In the genomic region with DNA sequence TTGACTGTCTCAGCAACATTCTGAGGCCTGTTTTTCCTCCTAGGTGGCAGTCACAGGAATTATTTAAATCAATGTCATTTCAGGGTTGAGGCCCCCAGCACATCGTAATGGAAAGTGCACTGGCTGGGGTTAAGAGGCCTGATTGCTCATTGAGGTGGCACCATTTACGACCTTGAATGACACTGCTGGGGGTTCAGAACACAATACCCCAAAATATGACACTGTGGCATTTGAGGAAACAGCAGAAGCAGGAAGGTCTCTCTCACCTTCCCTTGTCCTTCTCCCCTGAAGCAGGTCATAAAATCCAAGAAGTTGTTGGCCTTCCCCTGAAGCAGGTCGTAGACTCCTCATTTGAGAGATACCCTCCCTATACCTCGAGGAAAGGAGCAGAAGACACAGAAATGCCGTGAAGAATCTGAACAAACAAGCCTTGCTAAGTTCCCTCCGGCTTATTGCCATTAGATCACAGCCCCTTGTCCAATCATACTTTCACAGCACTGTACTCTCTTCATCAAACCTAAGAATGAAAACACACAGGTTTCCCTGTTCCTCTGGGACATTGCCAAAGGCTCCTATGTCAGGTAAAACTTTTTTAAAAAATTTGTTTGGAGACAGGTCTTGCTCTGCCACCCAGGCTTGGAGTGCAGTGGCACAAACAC, we compare ENCODE assay signal across 17 cellular contexts.
DNase-seq lines count a peak whose midpoint lies in the region; ATAC-seq, FAIRE-seq and TF ChIP-seq lines count a peak whose summit lies in the region.
"Had no signal": no experiment of that assay in that cellular context is flagged by ENCODE, and none has a peak within 500 bp of the region (broad histone marks: within the 10 kb centered on the region; RNA-seq: fewer than 3 reads in every experiment).

No MANE protein-coding gene starts in this region.

- ATAC-seq in activated T-cell treated with anti-CD3 and anti-CD28 coated beads, Interleukin-2, amount 50 U/mL, for 72 hours (replicated peaks in 1 of 2), result no peak
- no peak for ATAC-seq in central memory CD8-positive, alpha-beta T cell (replicated peaks; ENCODE audit: extremely low read depth, poor library complexity, severe bottlenecking)
- ATAC-seq in stimulated activated naive B cell treated with anti-CD40 and anti-IgM and Interleukin-4, amounts not matched to agents 10 μg/mL and 1 μg/mL and 100 μg/mL, for 72 hours (replicated peaks), result no peak
- no peak for ATAC-seq in GM18858 (IDR thresholded peaks at IDR 0.05; ENCODE audit: unreplicated experiment)
- ATAC-seq: gastroesophageal sphincter had no signal

- DNase-seq in activated T-cell treated with anti-CD3 and anti-CD28 coated beads, Interleukin-2, amount 50 U/mL, for 72 hours, result peak in 1 of 2 donors; percentile 29
- DNase-seq in activated T-cell treated with anti-CD3 and anti-CD28 coated beads, Interleukin-2, amount 50 U/mL, for 1 hour, result no peak
- DNase-seq in GM19239 (ENCODE audit: insufficient read length, low spot score) (no peak), posterior cingulate gyrus (no peak), HFFc6 (no peak)
- no peak for DNase-seq in central memory CD8-positive, alpha-beta T cell (ENCODE audit: low spot score in 2 of 2)
- no peak for DNase-seq in stimulated activated naive B cell treated with anti-CD40 and anti-IgM and Interleukin-4, amounts not matched to agents 10 μg/mL and 1 μg/mL and 100 μg/mL, for 72 hours
- DNase-seq: activated CD4-positive, alpha-beta T cell treated with anti-CD3 and anti-CD28 coated beads, Interleukin-2, amount 50 U/mL, for 4 hours; brain microvascular endothelial cell; Calu3; GDM1; MV-4-11; stimulated activated CD4-positive, alpha-beta T cell treated with anti-CD3 and anti-CD28 coated beads, Interleukin-12 subunit alpha, Interleukin-12 subunit beta, amount 100 ng/mL, for 4 hours; stomach had no signal

- H3K4me1 Mint-ChIP-seq in activated T-cell treated with anti-CD3 and anti-CD28 coated beads, Interleukin-2, amount 50 U/mL, for 72 hours (ENCODE audit: low read depth), result peaks cover 61% of the 10 kb centered on the region
- peaks cover 71% of the 10 kb centered on the region for H3K4me1 Mint-ChIP-seq in central memory CD8-positive, alpha-beta T cell
- peaks cover 45 to 73% of the 10 kb centered on the region in 2 donors for H3K4me1 Mint-ChIP-seq in stimulated activated naive B cell treated with anti-CD40 and anti-IgM and Interleukin-4, amounts not matched to agents 10 μg/mL and 1 μg/mL and 100 μg/mL, for 72 hours
- peaks cover 37% of the 10 kb centered on the region for H3K4me1 Mint-ChIP-seq in HFFc6 (ENCODE audit: low read depth)

- H3K36me3 Mint-ChIP-seq in activated T-cell treated with anti-CD3 and anti-CD28 coated beads, Interleukin-2, amount 50 U/mL, for 72 hours (ENCODE audit: insufficient read depth in 2 of 2), result no peaks in the 10 kb centered on the region
- H3K36me3 Mint-ChIP-seq in central memory CD8-positive, alpha-beta T cell (ENCODE audit: insufficient read depth), result peaks cover 9% of the 10 kb centered on the region
- H3K36me3 Mint-ChIP-seq in stimulated activated naive B cell treated with anti-CD40 and anti-IgM and Interleukin-4, amounts not matched to agents 10 μg/mL and 1 μg/mL and 100 μg/mL, for 72 hours, result peaks cover 6 to 10% of the 10 kb centered on the region in 2 donors
- no peaks in the 10 kb centered on the region for H3K36me3 Mint-ChIP-seq in HFFc6 (ENCODE audit: low read depth)

- intact Hi-C loops in posterior cingulate gyrus (cut with DNase I), result no loop called here

- no peak for TF ChIP-seq CTCF in HFFc6 (IDR thresholded peaks at IDR 0.05)

- H3K9me3 Mint-ChIP-seq in activated T-cell treated with anti-CD3 and anti-CD28 coated beads, Interleukin-2, amount 50 U/mL, for 72 hours, result no peaks in the 10 kb centered on the region
- no peaks in the 10 kb centered on the region for H3K9me3 Mint-ChIP-seq in central memory CD8-positive, alpha-beta T cell
- H3K9me3 Mint-ChIP-seq in stimulated activated naive B cell treated with anti-CD40 and anti-IgM and Interleukin-4, amounts not matched to agents 10 μg/mL and 1 μg/mL and 100 μg/mL, for 72 hours, result peaks cover 0 to 4% of the 10 kb centered on the region in 2 donors
- H3K9me3 Mint-ChIP-seq in HFFc6, result no peaks in the 10 kb centered on the region
- H3K9me3 Mint-ChIP-seq: dendritic cell treated with granulocyte-macrophage colony-stimulating factor and Interleukin-4, amounts not matched to agents 40 ng/mL and 50 ng/mL, for 4 days had no signal

- no peaks in the 10 kb centered on the region for H3K27me3 Mint-ChIP-seq in activated T-cell treated with anti-CD3 and anti-CD28 coated beads, Interleukin-2, amount 50 U/mL, for 72 hours (ENCODE audit: low read depth)
- no peaks in the 10 kb centered on the region for H3K27me3 Mint-ChIP-seq in central memory CD8-positive, alpha-beta T cell
- H3K27me3 Mint-ChIP-seq in stimulated activated naive B cell treated with anti-CD40 and anti-IgM and Interleukin-4, amounts not matched to agents 10 μg/mL and 1 μg/mL and 100 μg/mL, for 72 hours, result no peaks in the 10 kb centered on the region
- H3K27me3 Mint-ChIP-seq in HFFc6 (ENCODE audit: insufficient read depth), result peaks cover 43% of the 10 kb centered on the region

- FAIRE-seq in GM19239 (lab: Jason Lieb, UNC), result peak; percentile 76

- no peak overlapping the region for H3K27ac Mint-ChIP-seq in activated T-cell treated with anti-CD3 and anti-CD28 coated beads, Interleukin-2, amount 50 U/mL, for 72 hours
- H3K27ac Mint-ChIP-seq in central memory CD8-positive, alpha-beta T cell (ENCODE audit: low read depth), result peak overlapping the region; percentile 88
- H3K27ac Mint-ChIP-seq in stimulated activated naive B cell treated with anti-CD40 and anti-IgM and Interleukin-4, amounts not matched to agents 10 μg/mL and 1 μg/mL and 100 μg/mL, for 72 hours, result peak overlapping the region; percentile 59
- H3K27ac Mint-ChIP-seq in HFFc6, result no peak overlapping the region
- H3K27ac Mint-ChIP-seq: dendritic cell treated with granulocyte-macrophage colony-stimulating factor and Interleukin-4, amounts not matched to agents 40 ng/mL and 50 ng/mL, for 4 days had no signal

- peak overlapping the region; percentile 16 to 38 for H3K4me3 Mint-ChIP-seq in activated T-cell treated with anti-CD3 and anti-CD28 coated beads, Interleukin-2, amount 50 U/mL, for 72 hours
- H3K4me3 Mint-ChIP-seq in central memory CD8-positive, alpha-beta T cell, result peak overlapping the region; percentile 4
- peak overlapping the region in 1 of 2 donors; percentile 15 for H3K4me3 Mint-ChIP-seq in stimulated activated naive B cell treated with anti-CD40 and anti-IgM and Interleukin-4, amounts not matched to agents 10 μg/mL and 1 μg/mL and 100 μg/mL, for 72 hours
- no peak overlapping the region for H3K4me3 Mint-ChIP-seq in HFFc6
- H3K4me3 Mint-ChIP-seq: dendritic cell treated with granulocyte-macrophage colony-stimulating factor and Interleukin-4, amounts not matched to agents 40 ng/mL and 50 ng/mL, for 4 days had no signal

Comparison
In these comparisons a context has a peak if more than half of its experiments do, and no peak if none do; other contexts are left out.
1. H3K27ac Mint-ChIP-seq: peak in central memory CD8-positive, alpha-beta T cell (single experiment) and stimulated activated naive B cell treated with anti-CD40 and anti-IgM and Interleukin-4, amounts not matched to agents 10 μg/mL and 1 μg/mL and 100 μg/mL, for 72 hours (single experiment); none in activated T-cell treated with anti-CD3 and anti-CD28 coated beads, Interleukin-2, amount 50 U/mL, for 72 hours (single experiment) and HFFc6 (single experiment).